8 cellular contexts compared by ENCODE assay signal in the genomic region with DNA sequence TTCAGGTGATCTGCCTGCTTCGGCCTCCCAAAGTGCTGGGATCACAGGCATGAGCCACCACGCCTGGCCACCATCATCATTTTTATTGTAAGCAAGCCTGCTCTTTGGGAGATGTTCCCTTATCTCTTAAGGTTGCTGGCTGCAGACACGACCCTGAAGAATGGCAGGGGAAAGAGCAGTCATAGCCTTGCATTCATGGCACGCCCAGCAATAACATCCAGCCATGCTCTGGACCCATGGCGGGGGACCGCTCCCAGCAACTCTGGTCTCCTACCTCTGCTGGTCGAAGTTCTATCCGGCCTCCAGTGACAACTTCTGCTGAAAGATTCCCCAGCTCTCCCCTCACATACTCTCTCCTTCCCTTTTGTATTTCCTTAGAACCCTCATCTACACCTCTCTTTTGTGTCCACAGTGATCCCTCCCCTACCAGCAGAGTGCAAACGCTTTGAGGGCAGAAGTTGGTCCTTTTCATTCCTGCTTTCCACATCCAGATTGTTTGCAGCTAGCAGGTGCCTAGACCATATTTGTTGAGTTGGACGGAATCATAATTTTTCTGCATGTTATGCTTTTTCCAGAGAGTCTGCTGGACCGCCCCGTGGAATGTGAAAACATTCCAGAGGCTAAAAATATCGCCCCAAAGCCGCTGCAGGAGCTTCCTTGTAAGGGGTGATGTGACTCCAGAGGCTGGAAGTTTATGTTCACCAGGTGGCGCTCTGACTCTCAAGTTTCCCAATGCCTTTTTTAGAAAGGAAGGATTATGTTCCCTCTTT. TPM values are rescaled to one million over a fixed set of nuclear protein-coding genes. Genes with fewer than 3 reads are reported as not detected.
DNase-seq lines count a peak whose midpoint lies in the region; ATAC-seq and TF ChIP-seq lines count a peak whose summit lies in the region.

No MANE protein-coding gene starts in this region.

- H3K27ac Mint-ChIP-seq in CD8-positive, alpha-beta memory T cell: peak overlapping the region in 1 of 8 donors; percentile 10

- H3K4me1 Mint-ChIP-seq in CD8-positive, alpha-beta memory T cell: peaks cover 6 to 13% (median 9%) of the 10 kb centered on the region in 3 donors

- H3K4me1 ChIP-seq in CD8-positive, alpha-beta memory T cell (ENCODE audit: insufficient read depth, low read length): no peaks in the 10 kb centered on the region
- no peaks in the 10 kb centered on the region for H3K4me1 ChIP-seq in HEK293 (ENCODE audit: control insufficient read depth, insufficient read depth, low read length)
- H3K4me1 ChIP-seq in lung (ENCODE audit: control insufficient read depth in 2 of 2, insufficient read depth in 2 of 2, low read length in 2 of 2): peaks cover 0 to 8% of the 10 kb centered on the region in 2 donors
- H3K4me1 ChIP-seq in stomach: peaks cover 9 to 39% (median 30%) of the 10 kb centered on the region in 4 donors

- peak in 4 of 5 donors; percentile 15 to 52 (median 17) for DNase-seq in CD8-positive, alpha-beta memory T cell
- peak; percentile 21 for DNase-seq in T follicular helper cell (ENCODE audit: low read depth)
- peak; percentile 65 for DNase-seq in ecto neural progenitor cell (ENCODE audit: low spot score)
- peak; percentile 66 for DNase-seq in lung (ENCODE audit: low spot score)
- peak; percentile 72 for DNase-seq in stomach
- no peak for DNase-seq in OCI-M2 (lab: John Stamatoyannopoulos, UW; ENCODE audit: unreplicated experiment)

- TF ChIP-seq POLR2A in stomach (IDR thresholded peaks at IDR 0.05): no peak

- no peaks in the 10 kb centered on the region for H3K9me3 Mint-ChIP-seq in CD8-positive, alpha-beta memory T cell

- H3K9me3 ChIP-seq in CD8-positive, alpha-beta memory T cell (ENCODE audit: low read length): no peaks in the 10 kb centered on the region
- H3K9me3 ChIP-seq in HEK293 (ENCODE audit: control insufficient read depth, insufficient read depth, low read depth, low read length): no peaks in the 10 kb centered on the region
- H3K9me3 ChIP-seq in lung (ENCODE audit: control insufficient read depth in 2 of 2, insufficient read depth in 1 of 2, low read length in 1 of 2): no peaks in the 10 kb centered on the region
- H3K9me3 ChIP-seq in stomach: no peaks in the 10 kb centered on the region

- POLR2A ChIA-PET in CD8-positive, alpha-beta memory T cell (lab: Charles Lee): interaction anchor here (0.7 kb wide), 1 partner anchor 611 kb away, joined by 3 read pairs; no protein-coding TSS in a partner anchor
- POLR2A ChIA-PET in HEK293 (lab: Yijun Ruan, JAX): interaction anchor here (0.7 to 1.6 kb wide), 4 partner anchors 18 to 28 kb away, joined by 3 to 7 read pairs (median 3); a partner anchor contains a TSS

- 46 to 54% methylated on average over 15 of the region's 15 CpGs for WGBS in lung, 2 donors
- WGBS in stomach, 5 donors: 41 to 49% (median 45%) methylated on average over 15 of the region's 15 CpGs

- TF ChIP-seq CTCF in HEK293 (tag by site-specific recombination; IDR thresholded peaks at IDR 0.05): no peak
- peak; percentile 58 for TF ChIP-seq CTCF in lung (IDR thresholded peaks at IDR 0.05; ENCODE audit: control extremely low read depth, extremely low read depth)
- peak in 5 of 7 experiments; percentile 22 to 65 (median 43) for TF ChIP-seq CTCF in stomach (IDR thresholded peaks at IDR 0.05)

- peaks cover 0 to 3% (median 0%) of the 10 kb centered on the region in 3 donors for H3K36me3 Mint-ChIP-seq in CD8-positive, alpha-beta memory T cell

- intact Hi-C loops in stomach (cut with DNase I; ENCODE audit: low total_unique reads): no loop called here

- peaks cover 5% of the 10 kb centered on the region for H3K27me3 ChIP-seq in CD8-positive, alpha-beta memory T cell (ENCODE audit: insufficient read depth, low read length, poor library complexity, severe bottlenecking)
- H3K27me3 ChIP-seq in lung (ENCODE audit: control insufficient read depth, insufficient read depth) (no peaks in the 10 kb centered on the region), stomach (no peaks in the 10 kb centered on the region)

- peaks cover 32 to 35% of the 10 kb centered on the region in 2 donors for H3K27me3 Mint-ChIP-seq in CD8-positive, alpha-beta memory T cell

- no peak for TF ChIP-seq EP300 in stomach (IDR thresholded peaks at IDR 0.05)

- H3K27ac ChIP-seq in CD8-positive, alpha-beta memory T cell (ENCODE audit: low read depth, low read length): no peak overlapping the region
- H3K27ac ChIP-seq in HEK293 (ENCODE audit: extremely low read depth, low read depth, low read length) (no peak overlapping the region), lung (ENCODE audit: low read depth in 1 of 2, low read length in 1 of 2) (no peak overlapping the region), stomach (peak overlapping the region in 3 of 5 donors; percentile 53 to 82 (median 55))

- H3K4me3 ChIP-seq in CD8-positive, alpha-beta memory T cell (ENCODE audit: low read length): no peak overlapping the region
- H3K4me3 ChIP-seq in HEK293 (ENCODE audit: low read depth, low read length) (no peak overlapping the region), lung (no peak overlapping the region), stomach (no peak overlapping the region)

- no peak for ATAC-seq in lung (ENCODE audit: insufficient read depth, low FRiP score)
- ATAC-seq in GM21717 (IDR thresholded peaks at IDR 0.05; ENCODE audit: unreplicated experiment): no peak

- CTCF ChIA-PET in CD8-positive, alpha-beta memory T cell (lab: Charles Lee): interaction anchor here (0.7 to 14.6 kb wide), 14 partner anchors 8 to 717 kb away, joined by 3 to 199 read pairs (median 4); a partner anchor contains a TSS
- CTCF ChIA-PET in HEK293 (lab: Yijun Ruan, JAX): interaction anchor here (0.6 to 20.4 kb wide), 26 partner anchors 7 to 1516 kb away, joined by 3 to 487 read pairs (median 5); a partner anchor contains a TSS

- H3K4me3 Mint-ChIP-seq in CD8-positive, alpha-beta memory T cell: peak overlapping the region in 1 of 7 donors; percentile 70

- H3K36me3 ChIP-seq in CD8-positive, alpha-beta memory T cell (ENCODE audit: insufficient read depth, low read length): no peaks in the 10 kb centered on the region
- H3K36me3 ChIP-seq in HEK293 (ENCODE audit: control insufficient read depth in 2 of 2, insufficient read depth in 1 of 2, low read length in 2 of 2) (no peaks in the 10 kb centered on the region), lung (ENCODE audit: control insufficient read depth in 2 of 2, insufficient read depth in 2 of 2, low read length in 2 of 2) (no peaks in the 10 kb centered on the region), stomach (no peaks in the 10 kb centered on the region)

TF ChIP-seq in HEK293, 187 proteins besides CTCF, POLR2A, EP300 and RAD21 (continues in another document):
- TF ChIP-seq ZNF549 (tag by site-specific recombination; IDR thresholded peaks at IDR 0.05) (no peak), IKZF3 (tag by site-specific recombination; IDR thresholded peaks at IDR 0.05) (0 out of 2 replicates have a peak, but pooled peaks have one; percentile 40), PRDM1 (tag by site-specific recombination; IDR thresholded peaks at IDR 0.05) (no peak), ZNF10 (tag by site-specific recombination; IDR thresholded peaks at IDR 0.05) (no peak), ZNF112 (tag by site-specific recombination; IDR thresholded peaks at IDR 0.05) (no peak), ZNF654 (tag by site-specific recombination; IDR thresholded peaks at IDR 0.05; ENCODE audit: low read depth) (peak; percentile 50), ZFHX2 (tag by site-specific recombination; conservative IDR thresholded peaks at IDR 0.05) (no peak), ZNF2 (tag by site-specific recombination; IDR thresholded peaks at IDR 0.05) (no peak), ZNF341 (tag by site-specific recombination; IDR thresholded peaks at IDR 0.05; ENCODE audit: low read depth) (no peak), ZBTB20 (tag by site-specific recombination; IDR thresholded peaks at IDR 0.05) (no peak)
- TF ChIP-seq, protein P1, sequence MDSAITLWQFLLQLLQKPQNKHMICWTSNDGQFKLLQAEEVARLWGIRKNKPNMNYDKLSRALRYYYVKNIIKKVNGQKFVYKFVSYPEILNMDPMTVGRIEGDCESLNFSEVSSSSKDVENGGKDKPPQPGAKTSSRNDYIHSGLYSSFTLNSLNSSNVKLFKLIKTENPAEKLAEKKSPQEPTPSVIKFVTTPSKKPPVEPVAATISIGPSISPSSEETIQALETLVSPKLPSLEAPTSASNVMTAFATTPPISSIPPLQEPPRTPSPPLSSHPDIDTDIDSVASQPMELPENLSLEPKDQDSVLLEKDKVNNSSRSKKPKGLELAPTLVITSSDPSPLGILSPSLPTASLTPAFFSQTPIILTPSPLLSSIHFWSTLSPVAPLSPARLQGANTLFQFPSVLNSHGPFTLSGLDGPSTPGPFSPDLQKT (IDR thresholded peaks at IDR 0.05; ENCODE audit: borderline replicate concordance, low read depth, low read length): no peak
- TF ChIP-seq, protein P2, sequence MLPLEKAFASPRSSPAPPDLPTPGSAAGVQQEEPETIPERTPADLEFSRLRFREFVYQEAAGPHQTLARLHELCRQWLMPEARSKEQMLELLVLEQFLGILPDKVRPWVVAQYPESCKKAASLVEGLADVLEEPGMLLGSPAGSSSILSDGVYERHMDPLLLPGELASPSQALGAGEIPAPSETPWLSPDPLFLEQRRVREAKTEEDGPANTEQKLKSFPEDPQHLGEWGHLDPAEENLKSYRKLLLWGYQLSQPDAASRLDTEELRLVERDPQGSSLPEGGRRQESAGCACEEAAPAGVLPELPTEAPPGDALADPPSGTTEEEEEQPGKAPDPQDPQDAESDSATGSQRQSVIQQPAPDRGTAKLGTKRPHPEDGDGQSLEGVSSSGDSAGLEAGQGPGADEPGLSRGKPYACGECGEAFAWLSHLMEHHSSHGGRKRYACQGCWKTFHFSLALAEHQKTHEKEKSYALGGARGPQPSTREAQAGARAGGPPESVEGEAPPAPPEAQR (tag by site-specific recombination; IDR thresholded peaks at IDR 0.05): no peak

RNA-seq across cellular contexts. Expression of a gene that starts 4.4 kb away (rescaled TPM):
- total RNA-seq in CD8-positive, alpha-beta memory T cell: 1 to 10 TPM; 4.3 to 4.7 TPM
- polyA plus RNA-seq in CD8-positive, alpha-beta memory T cell: 0.15 TPM
- total RNA-seq in lung (10 to 100 TPM; 22.3 to 57.9 TPM), stomach (10 to 100 TPM in 3 of 5 donors, 1 to 10 TPM in 2; 8.8 to 21.0 (median 12.7) TPM)
- polyA plus RNA-seq in lung (10 to 100 TPM; 15.7 to 26.0 TPM), stomach (10 to 100 TPM in 1 of 3 donors, 1 to 10 TPM in 2; 5.7 to 13.6 (median 8.4) TPM)

RNA-seq across cellular contexts. Expression of a gene that starts 22.1 kb away (rescaled TPM):
- total RNA-seq in CD8-positive, alpha-beta memory T cell: 1 to 10 TPM; 2.3 TPM
- polyA plus RNA-seq in CD8-positive, alpha-beta memory T cell: 3.1 TPM
- total RNA-seq in lung: 10 to 100 TPM; 16.8 to 26.8 TPM
- polyA plus RNA-seq in lung: 10 to 100 TPM; 15.1 to 18.9 TPM
- 10 to 100 TPM in 4 of 5 donors, 1 to 10 TPM in 1; 2.3 to 24.6 (median 12.1) TPM for total RNA-seq in stomach
- 10 to 100 TPM; 16.7 to 38.2 (median 23.5) TPM for polyA plus RNA-seq in stomach

RNA-seq across cellular contexts. Expression of a gene that starts 27.8 kb away (rescaled TPM):
- total RNA-seq in CD8-positive, alpha-beta memory T cell: 10 to 100 TPM; 27.4 to 28.6 TPM
- 31.4 TPM for polyA plus RNA-seq in CD8-positive, alpha-beta memory T cell
- total RNA-seq in lung: 10 to 100 TPM; 30.9 to 33.9 TPM
- polyA plus RNA-seq in lung: 10 to 100 TPM; 21.1 to 22.7 TPM
- 10 to 100 TPM in 4 of 5 donors, 1 to 10 TPM in 1; 6.7 to 77.1 (median 25.2) TPM for total RNA-seq in stomach
- polyA plus RNA-seq in stomach: 10 to 100 TPM in 1 of 3 donors, 1 to 10 TPM in 2; 4.3 to 16.3 (median 7.6) TPM

Comparison
In these comparisons a context has a peak if more than half of its experiments do, and no peak if none do; other contexts are left out.
1. H3K27ac ChIP-seq: peak in stomach (3 of 5); none in CD8-positive, alpha-beta memory T cell (single experiment), HEK293 (single experiment) and lung (0 of 2).